Comparison of ENCODE assay signal across 8 cellular contexts in genomic region chr12:632102-632696, GRCh38. TPM values are rescaled to one million over a fixed set of nuclear protein-coding genes. Genes with fewer than 3 reads are reported as not detected.
DNase-seq lines count a peak whose midpoint lies in the region; ATAC-seq and TF ChIP-seq lines count a peak whose summit lies in the region.

No MANE protein-coding gene starts in this region.

- peak; percentile 14 to 29 for ATAC-seq in activated CD4-positive, CD25-positive, alpha-beta regulatory T cell treated with anti-CD3 and anti-CD28 coated beads, Interleukin-2, amount 50 U/mL, for 24 hours
- peak; percentile 90 for ATAC-seq in SK-N-SH treated with all-trans-retinoic acid at 6 μM for 48 hours
- no peak for ATAC-seq in GM21619 (IDR thresholded peaks at IDR 0.05; ENCODE audit: unreplicated experiment)
- no peak for ATAC-seq in GM19324 (IDR thresholded peaks at IDR 0.05; ENCODE audit: low FRiP score, unreplicated experiment)

- no peak for TF ChIP-seq CTCF in foreskin fibroblast (IDR thresholded peaks at IDR 0.05; ENCODE audit: low read depth, low read length)

- no peak for DNase-seq in activated CD4-positive, CD25-positive, alpha-beta regulatory T cell treated with anti-CD3 and anti-CD28 coated beads, Interleukin-2, amount 50 U/mL, for 72 hours
- DNase-seq in foreskin fibroblast (peak; percentile 67 to 78), renal cortical epithelial cell (ENCODE audit: low read depth) (peak; percentile 98), hypothalamus (lab: John Stamatoyannopoulos, UW) (no peak)

- H3K4me3 ChIP-seq in foreskin fibroblast (ENCODE audit: low read depth in 1 of 2, low read length in 2 of 2): no peak overlapping the region

TF ChIP-seq in SK-N-SH treated with all-trans-retinoic acid at 6 μM for 48 hours, 23 proteins besides CTCF, POLR2A, EP300 and RAD21:
- no peak for TF ChIP-seq BACH2 (CRISPR knock-in tag; IDR thresholded peaks at IDR 0.05; ENCODE audit: borderline replicate concordance)
- TF ChIP-seq SNAI2 (CRISPR knock-in tag; IDR thresholded peaks at IDR 0.05): no peak
- TF ChIP-seq, protein P1, sequence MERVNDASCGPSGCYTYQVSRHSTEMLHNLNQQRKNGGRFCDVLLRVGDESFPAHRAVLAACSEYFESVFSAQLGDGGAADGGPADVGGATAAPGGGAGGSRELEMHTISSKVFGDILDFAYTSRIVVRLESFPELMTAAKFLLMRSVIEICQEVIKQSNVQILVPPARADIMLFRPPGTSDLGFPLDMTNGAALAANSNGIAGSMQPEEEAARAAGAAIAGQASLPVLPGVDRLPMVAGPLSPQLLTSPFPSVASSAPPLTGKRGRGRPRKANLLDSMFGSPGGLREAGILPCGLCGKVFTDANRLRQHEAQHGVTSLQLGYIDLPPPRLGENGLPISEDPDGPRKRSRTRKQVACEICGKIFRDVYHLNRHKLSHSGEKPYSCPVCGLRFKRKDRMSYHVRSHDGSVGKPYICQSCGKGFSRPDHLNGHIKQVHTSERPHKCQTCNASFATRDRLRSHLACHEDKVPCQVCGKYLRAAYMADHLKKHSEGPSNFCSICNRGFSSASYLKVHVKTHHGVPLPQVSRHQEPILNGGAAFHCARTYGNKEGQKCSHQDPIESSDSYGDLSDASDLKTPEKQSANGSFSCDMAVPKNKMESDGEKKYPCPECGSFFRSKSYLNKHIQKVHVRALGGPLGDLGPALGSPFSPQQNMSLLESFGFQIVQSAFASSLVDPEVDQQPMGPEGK (CRISPR knock-in tag; IDR thresholded peaks at IDR 0.05; ENCODE audit: borderline replicate concordance): no peak
- TF ChIP-seq RARB (CRISPR knock-in tag; IDR thresholded peaks at IDR 0.05): no peak
- TF ChIP-seq ZFP30 (CRISPR knock-in tag; IDR thresholded peaks at IDR 0.05): no peak
- no peak for TF ChIP-seq ISL1 (CRISPR knock-in tag; IDR thresholded peaks at IDR 0.05)
- no peak for TF ChIP-seq ZFP3 (CRISPR knock-in tag; IDR thresholded peaks at IDR 0.05)
- TF ChIP-seq CREB5 (CRISPR knock-in tag; IDR thresholded peaks at IDR 0.05; ENCODE audit: low read depth): no peak
- TF ChIP-seq CSDC2 (CRISPR knock-in tag; IDR thresholded peaks at IDR 0.05): no peak
- TF ChIP-seq ZNF70 (CRISPR knock-in tag; IDR thresholded peaks at IDR 0.05): no peak
- no peak for TF ChIP-seq OSR1 (CRISPR knock-in tag; IDR thresholded peaks at IDR 0.05)
- TF ChIP-seq ARNTL (CRISPR knock-in tag; IDR thresholded peaks at IDR 0.05; ENCODE audit: borderline replicate concordance, low read depth): no peak
- no peak for TF ChIP-seq TOX (CRISPR knock-in tag; IDR thresholded peaks at IDR 0.05; ENCODE audit: borderline replicate concordance)

RNA-seq across cellular contexts. Expression of gene NINJ2, which starts 31.0 kb away (rescaled TPM):
- 0.60 TPM in 1 of 2 replicates, not detected in the other for total RNA-seq in renal cortical epithelial cell

Comparison
In these comparisons a context has a peak if more than half of its experiments do, and no peak if none do; other contexts are left out.
1. ATAC-seq: peak in activated CD4-positive, CD25-positive, alpha-beta regulatory T cell treated with anti-CD3 and anti-CD28 coated beads, Interleukin-2, amount 50 U/mL, for 24 hours (2 of 2) and SK-N-SH treated with all-trans-retinoic acid at 6 μM for 48 hours (single experiment); none in GM21619 (single experiment) and GM19324 (single experiment).
2. DNase-seq: peak in foreskin fibroblast (2 of 2) and renal cortical epithelial cell (single experiment); none in activated CD4-positive, CD25-positive, alpha-beta regulatory T cell treated with anti-CD3 and anti-CD28 coated beads, Interleukin-2, amount 50 U/mL, for 72 hours (single experiment) and hypothalamus (0 of 51).